In the genomic region with DNA sequence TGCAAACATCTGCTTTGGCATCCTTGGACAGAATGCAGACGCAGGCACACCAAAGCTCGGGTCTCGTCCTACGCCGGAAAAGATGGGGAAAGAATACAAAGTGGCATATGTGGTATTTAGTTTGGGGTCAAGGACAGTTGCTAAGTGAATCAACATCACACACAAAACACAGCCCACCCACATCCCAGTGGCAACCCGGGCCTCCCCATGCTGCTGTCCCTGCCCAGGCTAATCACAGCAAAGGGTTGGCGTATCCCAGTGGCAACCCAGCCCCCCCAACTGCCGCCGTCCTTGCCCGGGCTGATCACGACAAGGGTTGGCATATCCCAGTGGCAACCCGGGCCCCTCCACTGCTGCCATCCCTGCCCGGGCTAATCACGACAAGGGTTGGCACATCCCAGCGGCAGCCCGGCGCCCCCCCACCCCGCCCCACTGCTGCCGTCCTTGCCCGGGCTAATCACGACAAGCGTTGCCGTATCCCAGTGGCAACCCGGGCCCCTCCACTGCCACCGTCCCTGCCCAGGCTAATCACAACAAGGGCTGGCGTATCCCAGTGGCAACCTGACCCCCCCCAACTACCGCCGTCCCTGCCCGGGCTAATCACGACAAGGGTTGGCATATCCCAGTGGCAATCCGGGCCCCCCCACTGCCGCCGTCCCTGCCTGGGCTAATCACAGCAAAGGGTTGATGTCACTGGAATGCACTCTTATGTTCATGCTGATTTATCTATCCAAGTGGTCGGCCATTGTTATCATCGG, we compare ENCODE assay signal across 17 cellular contexts.
"Had no signal": no experiment of that assay in that cellular context is flagged by ENCODE, and none has a peak within 500 bp of the region (broad histone marks: within the 10 kb centered on the region; RNA-seq: fewer than 3 reads in every experiment).

No MANE protein-coding gene starts in this region.

- H3K9me3 ChIP-seq: gastroesophageal sphincter, heart left ventricle, lower lobe of right lung, ovary, transverse colon had no signal

- H3K9ac ChIP-seq: neural progenitor cell had no signal

- H3K36me3 ChIP-seq: breast epithelium, gastroesophageal sphincter, heart left ventricle, lower lobe of right lung, neural progenitor cell, ovary, transverse colon had no signal

- H3K27ac ChIP-seq: breast epithelium, epithelial cell of prostate, gastroesophageal sphincter, heart left ventricle, lower lobe of right lung, neural progenitor cell, ovary, transverse colon had no signal

- H3K4me2 ChIP-seq: neural progenitor cell had no signal

- DNase-seq: activated naive CD8-positive, alpha-beta T cell treated with anti-CD3 and anti-CD28 coated beads for 36 hours; heart left ventricle; left cardiac atrium; lower lobe of right lung; naive thymus-derived CD8-positive, alpha-beta T cell; ovary; small intestine; stimulated activated CD4-positive, alpha-beta T cell treated with anti-CD3 and anti-CD28 coated beads, Interleukin-2, amount 100 ng/mL, for 24 hours; stimulated activated CD8-positive, alpha-beta memory T cell treated with anti-CD3 and anti-CD28 coated beads, Interleukin-4, amount 100 ng/mL, for 48 hours; stimulated activated naive B cell treated with anti-CD40 and anti-IgM and Interleukin-4, amounts not matched to agents 10 μg/mL and 1 μg/mL and 100 μg/mL, for 72 hours; T-helper 9 cell; transverse colon had no signal

- ATAC-seq: gastroesophageal sphincter; heart left ventricle; left cardiac atrium; lower lobe of right lung; naive thymus-derived CD8-positive, alpha-beta T cell; stimulated activated naive B cell treated with anti-CD40 and anti-IgM and Interleukin-4, amounts not matched to agents 10 μg/mL and 1 μg/mL and 100 μg/mL, for 72 hours; WTC11 had no signal

- H3K27me3 ChIP-seq: ovary had no signal

- H3K4me1 ChIP-seq: breast epithelium, gastroesophageal sphincter, heart left ventricle, lower lobe of right lung, transverse colon had no signal

- H3K4me3 ChIP-seq: breast epithelium, gastroesophageal sphincter, heart left ventricle, lower lobe of right lung, neural progenitor cell, ovary, transverse colon had no signal

- H2AFZ ChIP-seq: neural progenitor cell had no signal
